25 cellular contexts compared by ENCODE assay signal in the genomic region with DNA sequence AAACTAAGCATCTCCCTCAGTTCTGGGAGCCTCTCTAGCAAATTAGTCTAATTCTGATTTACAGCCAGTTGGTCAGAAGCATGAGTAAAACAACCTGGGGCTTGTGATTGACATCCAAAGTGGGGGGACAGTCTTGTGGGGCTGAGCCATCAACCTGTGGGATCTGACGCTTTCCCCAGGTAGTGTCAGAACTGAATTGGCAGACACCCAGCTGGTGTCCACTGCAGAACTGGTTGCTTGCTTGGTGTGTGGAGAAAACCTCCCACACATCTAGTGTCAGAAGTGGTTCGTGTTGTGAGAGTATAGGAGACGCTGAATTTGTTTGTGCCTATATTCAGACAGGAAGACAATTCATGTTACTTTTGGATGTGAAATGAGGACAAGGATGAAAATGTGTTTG.
A peak's percentile ranks its signal among the peaks of the same experiment; 100 is the strongest.
DNase-seq lines count a peak whose midpoint lies in the region; ATAC-seq and TF ChIP-seq lines count a peak whose summit lies in the region.
"Had no signal": no experiment of that assay in that cellular context is flagged by ENCODE, and none has a peak within 500 bp of the region (broad histone marks: within the 10 kb centered on the region; RNA-seq: fewer than 3 reads in every experiment).

No MANE protein-coding gene starts in this region.

- no peak for DNase-seq in T-helper 1 cell
- no peak for DNase-seq in left ventricle myocardium inferior
- no peak for DNase-seq in heart right ventricle
- no peak for DNase-seq in activated T-helper 1 cell treated with anti-CD3 and anti-CD28 coated beads, Interleukin-12 subunit alpha, Interleukin-12 subunit beta, Interleukin-2, Interleukin-4 antibody, amounts not matched to agents 30 ng/mL and 10 ng/mL and 1 ng/mL, durations not matched to agents 14 hours and 24 hours and 36 hours (ENCODE audit: low spot score)
- peak in 1 of 2 donors; percentile 68 for DNase-seq in stimulated activated naive CD8-positive, alpha-beta T cell treated with anti-CD3 and anti-CD28 coated beads, Interleukin-15, amount 100 ng/mL, for 72 hours
- DNase-seq in NCI-H345 treated with DMSO at 0.1 percent for 48 hours (lab: John Stamatoyannopoulos, UW; ENCODE audit: unreplicated experiment), result no peak
- no peak for DNase-seq in dedifferentiated amniotic fluid mesenchymal stem cell (ENCODE audit: extremely low spot score)
- DNase-seq: activated gamma-delta T cell; dermis blood vessel endothelial cell; DMS79 treated with DMSO at 0.1 percent for 48 hours; GOT3; IMR-90; naive B cell; NCI-H1417 treated with DMSO at 0.1 percent for 48 hours; NCI-H2171; NCI-H69; retina; SK-N-SH; stimulated activated CD4-positive, alpha-beta T cell treated with anti-CD3 and anti-CD28 coated beads, Interleukin-4, amount 100 ng/mL, for 24 hours; stomach; T-helper 9 cell; trophoblast cell had no signal

- ATAC-seq in heart right ventricle, result no peak
- peak; percentile 79 for ATAC-seq in stimulated activated naive CD8-positive, alpha-beta T cell treated with anti-CD3 and anti-CD28 coated beads, Interleukin-15, amount 100 ng/mL, for 72 hours

- TF ChIP-seq CTCF in left ventricle myocardium inferior (IDR thresholded peaks at IDR 0.05; ENCODE audit: borderline replicate concordance) (no peak), heart right ventricle (IDR thresholded peaks at IDR 0.05) (no peak)

- intact Hi-C loops in left ventricle myocardium inferior (cut with micrococcal nuclease) (no loop called here), heart right ventricle (cut with DNase I) (loop anchor here in 1 of 10 donors (10.0 kb wide), 1 partner anchor 135 kb away; the partner anchor contains the start of gene RBM20)
- intact Hi-C loops in activated T-helper 1 cell treated with anti-CD3 and anti-CD28 coated beads, Interleukin-12 subunit alpha, Interleukin-12 subunit beta, Interleukin-2, Interleukin-4 antibody, amounts not matched to agents 30 ng/mL and 10 ng/mL and 1 ng/mL, durations not matched to agents 14 hours and 24 hours and 36 hours (cut with micrococcal nuclease), result loop anchor here (10.0 kb wide), 1 partner anchor 355 kb away; no protein-coding TSS in a partner anchor

- peaks cover 11% of the 10 kb centered on the region for H3K36me3 Mint-ChIP-seq in T-helper 1 cell treated with Interleukin-12 subunit alpha and Interleukin-12 subunit beta and Interleukin-4 antibody, amounts not matched to agents 30 μg/mL and 1 μg/mL, for 36 hours (ENCODE audit: low read depth)
- peaks cover 8% of the 10 kb centered on the region for H3K36me3 Mint-ChIP-seq in activated T-helper 1 cell treated with anti-CD3 and anti-CD28 coated beads, Interleukin-12 subunit alpha, Interleukin-12 subunit beta, Interleukin-2, Interleukin-4 antibody, amounts not matched to agents 30 ng/mL and 10 ng/mL and 1 ng/mL, durations not matched to agents 14 hours and 24 hours and 36 hours (ENCODE audit: low read depth)
- H3K36me3 Mint-ChIP-seq: naive B cell had no signal

- H3K4me3 ChIP-seq in left ventricle myocardium inferior (no peak overlapping the region), heart right ventricle (no peak overlapping the region)
- H3K4me3 ChIP-seq: cardiac muscle cell, stomach had no signal

- H3K4me1 ChIP-seq in left ventricle myocardium inferior (peaks cover 99% of the 10 kb centered on the region), heart right ventricle (peaks cover 4 to 98% (median 59%) of the 10 kb centered on the region in 9 donors)

- peaks cover 9% of the 10 kb centered on the region for H3K27me3 Mint-ChIP-seq in T-helper 1 cell treated with Interleukin-12 subunit alpha and Interleukin-12 subunit beta and Interleukin-4 antibody, amounts not matched to agents 30 μg/mL and 1 μg/mL, for 36 hours (ENCODE audit: low read depth)
- no peaks in the 10 kb centered on the region for H3K27me3 Mint-ChIP-seq in activated T-helper 1 cell treated with anti-CD3 and anti-CD28 coated beads, Interleukin-12 subunit alpha, Interleukin-12 subunit beta, Interleukin-2, Interleukin-4 antibody, amounts not matched to agents 30 ng/mL and 10 ng/mL and 1 ng/mL, durations not matched to agents 14 hours and 24 hours and 36 hours (ENCODE audit: insufficient read depth)
- H3K27me3 Mint-ChIP-seq in stimulated activated naive CD8-positive, alpha-beta T cell treated with anti-CD3 and anti-CD28 coated beads, Interleukin-15, amount 100 ng/mL, for 72 hours, result no peaks in the 10 kb centered on the region

- H3K27ac ChIP-seq in left ventricle myocardium inferior (replicated peaks), result peak overlapping the region; percentile 85
- peak overlapping the region in 5 of 10 donors; percentile 30 to 63 (median 35) for H3K27ac ChIP-seq in heart right ventricle
- H3K27ac ChIP-seq: cardiac muscle cell, RWPE1, stomach had no signal

- H3K9me3 Mint-ChIP-seq in T-helper 1 cell treated with Interleukin-12 subunit alpha and Interleukin-12 subunit beta and Interleukin-4 antibody, amounts not matched to agents 30 μg/mL and 1 μg/mL, for 36 hours, result peaks cover 8% of the 10 kb centered on the region
- H3K9me3 Mint-ChIP-seq in activated T-helper 1 cell treated with anti-CD3 and anti-CD28 coated beads, Interleukin-12 subunit alpha, Interleukin-12 subunit beta, Interleukin-2, Interleukin-4 antibody, amounts not matched to agents 30 ng/mL and 10 ng/mL and 1 ng/mL, durations not matched to agents 14 hours and 24 hours and 36 hours, result peaks cover 9% of the 10 kb centered on the region
- peaks cover 5 to 19% of the 10 kb centered on the region in 2 donors for H3K9me3 Mint-ChIP-seq in stimulated activated naive CD8-positive, alpha-beta T cell treated with anti-CD3 and anti-CD28 coated beads, Interleukin-15, amount 100 ng/mL, for 72 hours

- H3K27me3 ChIP-seq in left ventricle myocardium inferior (ENCODE audit: low read depth), result no peaks in the 10 kb centered on the region
- H3K27me3 ChIP-seq in heart right ventricle, result no peaks in the 10 kb centered on the region
- H3K27me3 ChIP-seq: cardiac muscle cell, stomach had no signal

- no peak overlapping the region for H3K4me3 Mint-ChIP-seq in T-helper 1 cell treated with Interleukin-12 subunit alpha and Interleukin-12 subunit beta and Interleukin-4 antibody, amounts not matched to agents 30 μg/mL and 1 μg/mL, for 36 hours
- no peak overlapping the region for H3K4me3 Mint-ChIP-seq in activated T-helper 1 cell treated with anti-CD3 and anti-CD28 coated beads, Interleukin-12 subunit alpha, Interleukin-12 subunit beta, Interleukin-2, Interleukin-4 antibody, amounts not matched to agents 30 ng/mL and 10 ng/mL and 1 ng/mL, durations not matched to agents 14 hours and 24 hours and 36 hours
- peak overlapping the region; percentile 29 to 54 for H3K4me3 Mint-ChIP-seq in stimulated activated naive CD8-positive, alpha-beta T cell treated with anti-CD3 and anti-CD28 coated beads, Interleukin-15, amount 100 ng/mL, for 72 hours
- H3K4me3 Mint-ChIP-seq: naive B cell had no signal

- H3K9me3 ChIP-seq in left ventricle myocardium inferior (replicated peaks) (no peaks in the 10 kb centered on the region), heart right ventricle (no peaks in the 10 kb centered on the region)
- H3K9me3 ChIP-seq: SK-N-SH, stomach had no signal

- H3K27ac Mint-ChIP-seq in T-helper 1 cell treated with Interleukin-12 subunit alpha and Interleukin-12 subunit beta and Interleukin-4 antibody, amounts not matched to agents 30 μg/mL and 1 μg/mL, for 36 hours, result peak overlapping the region; percentile 10
- H3K27ac Mint-ChIP-seq in activated T-helper 1 cell treated with anti-CD3 and anti-CD28 coated beads, Interleukin-12 subunit alpha, Interleukin-12 subunit beta, Interleukin-2, Interleukin-4 antibody, amounts not matched to agents 30 ng/mL and 10 ng/mL and 1 ng/mL, durations not matched to agents 14 hours and 24 hours and 36 hours, result peak overlapping the region; percentile 53
- H3K27ac Mint-ChIP-seq in stimulated activated naive CD8-positive, alpha-beta T cell treated with anti-CD3 and anti-CD28 coated beads, Interleukin-15, amount 100 ng/mL, for 72 hours, result no peak overlapping the region
- H3K27ac Mint-ChIP-seq: naive B cell had no signal

- peaks cover 53% of the 10 kb centered on the region for H3K4me1 Mint-ChIP-seq in T-helper 1 cell treated with Interleukin-12 subunit alpha and Interleukin-12 subunit beta and Interleukin-4 antibody, amounts not matched to agents 30 μg/mL and 1 μg/mL, for 36 hours (ENCODE audit: low read depth)
- H3K4me1 Mint-ChIP-seq in activated T-helper 1 cell treated with anti-CD3 and anti-CD28 coated beads, Interleukin-12 subunit alpha, Interleukin-12 subunit beta, Interleukin-2, Interleukin-4 antibody, amounts not matched to agents 30 ng/mL and 10 ng/mL and 1 ng/mL, durations not matched to agents 14 hours and 24 hours and 36 hours (ENCODE audit: low read depth), result peaks cover 72% of the 10 kb centered on the region
- H3K4me1 Mint-ChIP-seq in stimulated activated naive CD8-positive, alpha-beta T cell treated with anti-CD3 and anti-CD28 coated beads, Interleukin-15, amount 100 ng/mL, for 72 hours, result peaks cover 92% of the 10 kb centered on the region
- H3K4me1 Mint-ChIP-seq: naive B cell had no signal

- 23 to 41% methylated on average over 3 of the region's 3 CpGs for WGBS in heart right ventricle, 2 donors

- H3K36me3 ChIP-seq in left ventricle myocardium inferior, result peaks cover 1% of the 10 kb centered on the region
- H3K36me3 ChIP-seq in heart right ventricle, result peaks cover 0 to 15% (median 0%) of the 10 kb centered on the region in 9 donors
- H3K36me3 ChIP-seq: cardiac muscle cell, stomach had no signal

Comparison
In these comparisons a context has a peak if more than half of its experiments do, and no peak if none do; other contexts are left out.
1. H3K27ac Mint-ChIP-seq: peak in T-helper 1 cell treated with Interleukin-12 subunit alpha and Interleukin-12 subunit beta and Interleukin-4 antibody, amounts not matched to agents 30 μg/mL and 1 μg/mL, for 36 hours (single experiment) and activated T-helper 1 cell treated with anti-CD3 and anti-CD28 coated beads, Interleukin-12 subunit alpha, Interleukin-12 subunit beta, Interleukin-2, Interleukin-4 antibody, amounts not matched to agents 30 ng/mL and 10 ng/mL and 1 ng/mL, durations not matched to agents 14 hours and 24 hours and 36 hours (single experiment); none in stimulated activated naive CD8-positive, alpha-beta T cell treated with anti-CD3 and anti-CD28 coated beads, Interleukin-15, amount 100 ng/mL, for 72 hours (0 of 2).
2. H3K4me3 Mint-ChIP-seq: peak in stimulated activated naive CD8-positive, alpha-beta T cell treated with anti-CD3 and anti-CD28 coated beads, Interleukin-15, amount 100 ng/mL, for 72 hours (2 of 2); none in T-helper 1 cell treated with Interleukin-12 subunit alpha and Interleukin-12 subunit beta and Interleukin-4 antibody, amounts not matched to agents 30 μg/mL and 1 μg/mL, for 36 hours (single experiment) and activated T-helper 1 cell treated with anti-CD3 and anti-CD28 coated beads, Interleukin-12 subunit alpha, Interleukin-12 subunit beta, Interleukin-2, Interleukin-4 antibody, amounts not matched to agents 30 ng/mL and 10 ng/mL and 1 ng/mL, durations not matched to agents 14 hours and 24 hours and 36 hours (single experiment).